Comparison of ENCODE assay signal across 15 cellular contexts in genomic region chr7:122166708-122167107, GRCh38. TPM values are rescaled to one million over a fixed set of nuclear protein-coding genes. Genes with fewer than 3 reads are reported as not detected.
A peak's percentile ranks its signal among the peaks of the same experiment; 100 is the strongest.
DNase-seq lines count a peak whose midpoint lies in the region; ATAC-seq, FAIRE-seq and TF ChIP-seq lines count a peak whose summit lies in the region.
"Had no signal": no experiment of that assay in that cellular context is flagged by ENCODE, and none has a peak within 500 bp of the region (broad histone marks: within the 10 kb centered on the region; RNA-seq: fewer than 3 reads in every experiment).

No MANE protein-coding gene starts in this region.

- H3K4me3 ChIP-seq in right cardiac atrium (ENCODE audit: low read length) = no peak overlapping the region
- no peak overlapping the region for H3K4me3 ChIP-seq in astrocyte of the spinal cord (ENCODE audit: low read depth, low read length)
- H3K4me3 ChIP-seq in esophagus squamous epithelium = no peak overlapping the region
- H3K4me3 ChIP-seq: thyroid gland had no signal

- TF ChIP-seq CTCF in astrocyte of the spinal cord (IDR thresholded peaks at IDR 0.05; ENCODE audit: low read depth, low read length) = no peak
- no peak for TF ChIP-seq CTCF in esophagus squamous epithelium (IDR thresholded peaks at IDR 0.05)

- in situ Hi-C loops in astrocyte of the spinal cord (cut with HindIII; ENCODE audit: low sequenced_read_pairs) = no loop called here

- DNase-seq in left cardiac atrium (no peak), right cardiac atrium (no peak), astrocyte of the spinal cord (ENCODE audit: low read depth, low spot score) (peak; percentile 58), hepatic stellate cell (ENCODE audit: low spot score) (peak; percentile 60), urothelium cell line (ENCODE audit: low spot score) (peak; percentile 25), NK-92 (lab: John Stamatoyannopoulos, UW; ENCODE audit: unreplicated experiment) (no peak), esophagus squamous epithelium (lab: John Stamatoyannopoulos, UW) (no peak)
- DNase-seq in stimulated activated CD4-positive, alpha-beta T cell treated with anti-CD3 and anti-CD28 coated beads, Interleukin-4, amount 100 ng/mL, for 24 hours = no peak
- DNase-seq: activated CD4-positive, alpha-beta T cell treated with anti-CD3 and anti-CD28 coated beads, Interleukin-2, amount 10 ng/mL, durations not matched to agents 7 days and 5 days; anterior cingulate cortex; NCI-H1694 treated with DMSO at 0.1 percent for 48 hours; NCI-H774; SHP77; thyroid gland had no signal

- FAIRE-seq in urothelium cell line (lab: Jason Lieb, UNC) = no peak
- FAIRE-seq: A204.1 had no signal

- H3K4me1 ChIP-seq in right cardiac atrium (ENCODE audit: control insufficient read depth, insufficient read depth, low read length) (no peaks in the 10 kb centered on the region), esophagus squamous epithelium (no peaks in the 10 kb centered on the region)
- H3K4me1 ChIP-seq: thyroid gland had no signal

- no peak for TF ChIP-seq POLR2A in esophagus squamous epithelium (IDR thresholded peaks at IDR 0.05)

- H3K27ac ChIP-seq in right cardiac atrium (ENCODE audit: low read length) (no peak overlapping the region), esophagus squamous epithelium (no peak overlapping the region)
- H3K27ac ChIP-seq: thyroid gland had no signal

- 32% methylated on average over 1 of the region's 1 CpG for WGBS in right cardiac atrium
- whole genome bisulfite sequencing in esophagus squamous epithelium, 2 donors = 20% methylated on average over 1 of the region's 1 CpG

- H3K36me3 ChIP-seq in esophagus squamous epithelium = no peaks in the 10 kb centered on the region
- H3K36me3 ChIP-seq: thyroid gland had no signal

- intact Hi-C loops in left cardiac atrium (cut with DNase I) (no loop called here), right cardiac atrium (cut with DNase I) (no loop called here), esophagus squamous epithelium (cut with DNase I) (no loop called here)

- H3K9me3 ChIP-seq in right cardiac atrium (ENCODE audit: control insufficient read depth, low read length) (no peaks in the 10 kb centered on the region), esophagus squamous epithelium (no peaks in the 10 kb centered on the region)
- H3K9me3 ChIP-seq: thyroid gland had no signal

- peak; percentile 34 to 82 for ATAC-seq in left cardiac atrium
- ATAC-seq in right cardiac atrium = no peak

- H3K27me3 ChIP-seq in right cardiac atrium (ENCODE audit: control insufficient read depth, insufficient read depth) (no peaks in the 10 kb centered on the region), esophagus squamous epithelium (no peaks in the 10 kb centered on the region)
- H3K27me3 ChIP-seq: thyroid gland had no signal

RNA-seq across cellular contexts. Expression of gene AASS, which starts 22.7 kb away (rescaled TPM):
- total RNA-seq in left cardiac atrium (10 to 100 TPM; 12.3 to 15.0 TPM), right cardiac atrium (10 to 100 TPM; 11.8 to 22.2 (median 13.5) TPM), esophagus squamous epithelium (10 to 100 TPM in 3 of 4 donors, 1 to 10 TPM in 1; 5.5 to 42.7 (median 20.1) TPM)
- 9.1 TPM for polyA plus RNA-seq in right cardiac atrium

Comparison
In these comparisons a context has a peak if more than half of its experiments do, and no peak if none do; other contexts are left out.
1. ATAC-seq: peak in left cardiac atrium (2 of 2); none in right cardiac atrium (0 of 2).
2. DNase-seq: peak in astrocyte of the spinal cord (single experiment), hepatic stellate cell (single experiment) and urothelium cell line (single experiment); none in left cardiac atrium (single experiment), right cardiac atrium (0 of 3), NK-92 (single experiment), esophagus squamous epithelium (single experiment) and stimulated activated CD4-positive, alpha-beta T cell treated with anti-CD3 and anti-CD28 coated beads, Interleukin-4, amount 100 ng/mL, for 24 hours (single experiment).